In the genomic region with DNA sequence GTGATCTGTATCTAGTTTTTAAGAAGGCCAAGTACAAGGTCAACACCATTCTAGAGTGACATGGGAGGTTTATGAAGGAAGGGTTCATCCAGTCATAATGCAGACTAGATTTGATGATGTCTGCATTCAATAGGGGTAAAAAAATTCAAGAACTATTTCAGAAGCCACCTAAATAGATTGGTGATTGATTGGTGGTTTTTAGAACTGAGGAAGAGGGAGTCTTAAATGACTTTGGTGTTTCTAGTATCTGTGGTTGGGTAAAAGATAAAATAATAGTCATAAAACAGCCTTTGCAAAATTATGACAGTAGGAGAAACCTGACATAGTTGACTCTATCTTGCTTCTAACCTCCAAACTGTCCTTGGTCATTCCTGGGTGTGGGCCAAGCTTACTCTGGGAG, we compare ENCODE assay signal across 27 cellular contexts.
"Had no signal": no experiment of that assay in that cellular context is flagged by ENCODE, and none has a peak within 500 bp of the region (broad histone marks: within the 10 kb centered on the region; RNA-seq: fewer than 3 reads in every experiment).

No MANE protein-coding gene starts in this region.

- H3K27me3 ChIP-seq: stomach, suprapubic skin, testis, thyroid gland, tibial artery, tibial nerve, transverse colon, upper lobe of left lung, upper lobe of right lung, uterus, vagina had no signal

- ATAC-seq: stimulated activated effector memory CD8-positive, alpha-beta T cell treated with anti-CD3 and anti-CD28 coated beads, Interleukin-12 subunit alpha, Interleukin-12 subunit beta, amount 100 ng/mL, for 72 hours; stimulated activated memory B cell treated with anti-CD40 and anti-IgM and Interleukin-4, amounts not matched to agents 10 μg/mL and 1 μg/mL and 100 μg/mL, for 72 hours; stimulated activated naive B cell treated with anti-CD40 and anti-IgM and Interleukin-4, amounts not matched to agents 10 μg/mL and 1 μg/mL and 100 μg/mL, for 72 hours; stimulated activated naive CD8-positive, alpha-beta T cell treated with anti-CD3 and anti-CD28 coated beads, Interleukin-15, amount 100 ng/mL, for 72 hours; stimulated activated naive CD8-positive, alpha-beta T cell treated with anti-CD3 and anti-CD28 coated beads, Interleukin-15, Interleukin-2, amounts not matched to agents 100 U/mL and 50 U/mL, for 24 hours; upper lobe of right lung had no signal

- DNase-seq: stimulated activated CD4-positive, alpha-beta T cell treated with anti-CD3 and anti-CD28 coated beads, Interleukin-2, amount 100 ng/mL, for 48 hours; stimulated activated CD4-positive, alpha-beta T cell treated with anti-CD3 and anti-CD28 coated beads, Interleukin-4, amount 100 ng/mL, for 1 hour; stimulated activated CD4-positive, alpha-beta T cell treated with anti-CD3 and anti-CD28 coated beads, Interleukin-4, amount 100 ng/mL, for 24 hours; stimulated activated CD4-positive, alpha-beta T cell treated with anti-CD3 and anti-CD28 coated beads, Interleukin-4, amount 100 ng/mL, for 4 hours; stimulated activated CD8-positive, alpha-beta memory T cell treated with anti-CD3 and anti-CD28 coated beads, Interleukin-4, amount 100 ng/mL, for 48 hours; stimulated activated naive B cell treated with anti-CD40 and anti-IgM and Interleukin-4, amounts not matched to agents 10 μg/mL and 1 μg/mL and 100 μg/mL, for 72 hours; stimulated activated naive CD4-positive, alpha-beta T cell; stimulated activated naive CD4-positive, alpha-beta T cell treated with Interleukin-2 at 50 U/mL for 16 hours; stimulated activated naive CD8-positive, alpha-beta T cell treated with anti-CD3 and anti-CD28 coated beads, Interleukin-15, amount 100 ng/mL, for 72 hours; stimulated activated naive CD8-positive, alpha-beta T cell treated with anti-CD3 and anti-CD28 coated beads, Interleukin-15, Interleukin-2, amounts not matched to agents 100 U/mL and 50 U/mL, for 24 hours; stomach; substantia nigra; testis; thyroid gland; tibial artery; transverse colon; trophoblast cell; upper lobe of left lung; upper lobe of right lung; uterus had no signal

- H3K27ac ChIP-seq: stomach, suprapubic skin, testis, thoracic aorta, thyroid gland, tibial artery, tibial nerve, transverse colon, upper lobe of left lung, upper lobe of right lung, uterus, vagina had no signal

- FAIRE-seq: urothelium cell line had no signal

- H3K4me1 ChIP-seq: stomach, suprapubic skin, testis, thyroid gland, tibial artery, tibial nerve, transverse colon, upper lobe of left lung, upper lobe of right lung, uterus, vagina had no signal

- H3K4me3 ChIP-seq: stomach, suprapubic skin, testis, thoracic aorta, thyroid gland, tibial artery, tibial nerve, transverse colon, upper lobe of left lung, upper lobe of right lung, uterus, vagina had no signal

- H3K9me3 ChIP-seq: suprapubic skin, testis, thoracic aorta, thyroid gland, tibial artery, tibial nerve, transverse colon, upper lobe of left lung, uterus, vagina had no signal

- H3K36me3 ChIP-seq: stomach, suprapubic skin, thoracic aorta, thyroid gland, tibial artery, tibial nerve, transverse colon, upper lobe of left lung, upper lobe of right lung, uterus, vagina had no signal
